ENCODE assay signal across 21 cellular contexts in genomic region chrX:37922926-37923325, GRCh38.
A peak's percentile ranks its signal among the peaks of the same experiment; 100 is the strongest.
DNase-seq lines count a peak whose midpoint lies in the region; ATAC-seq and TF ChIP-seq lines count a peak whose summit lies in the region.
"Had no signal": no experiment of that assay in that cellular context is flagged by ENCODE, and none has a peak within 500 bp of the region (broad histone marks: within the 10 kb centered on the region; RNA-seq: fewer than 3 reads in every experiment).

No MANE protein-coding gene starts in this region.

- ATAC-seq in body of pancreas, result no peak
- peak; percentile 82 for ATAC-seq in left colon
- ATAC-seq in GM21619 (IDR thresholded peaks at IDR 0.05; ENCODE audit: unreplicated experiment), result no peak
- no peak for ATAC-seq in HG02678 (IDR thresholded peaks at IDR 0.05; ENCODE audit: unreplicated experiment)

- POLR2A ChIA-PET in HEK293 (lab: Yijun Ruan, JAX), result interaction anchor here (0.5 kb wide), 1 partner anchor 190 kb away, joined by 3 read pairs; no protein-coding TSS in a partner anchor

- H3K36me3 ChIP-seq in HEK293 (ENCODE audit: control insufficient read depth in 2 of 2, insufficient read depth in 1 of 2, low read length in 2 of 2), result peaks cover 0 to 8% of the 10 kb centered on the region in 2 experiments; a peak in 1 of 3 replicates
- H3K36me3 ChIP-seq in body of pancreas (replicated peaks in 1 of 2; ENCODE audit: insufficient read depth in 1 of 2, low read depth in 2 of 2), result no peaks in the 10 kb centered on the region
- no peaks in the 10 kb centered on the region for H3K36me3 ChIP-seq in hepatocyte (replicated peaks; ENCODE audit: insufficient read depth, low read depth)
- H3K36me3 ChIP-seq: HAP-1, Peyer's patch had no signal

- 36 to 54% methylated on average over 1 of the region's 1 CpG for WGBS in body of pancreas, 2 donors
- WGBS in hepatocyte (ENCODE audit: low lambda C conversion rate, missing lambda C conversion rate), result 36% methylated on average over 1 of the region's 1 CpG

- no peak for TF ChIP-seq POLR2A in body of pancreas (IDR thresholded peaks at IDR 0.05)

- H3K9me3 ChIP-seq in HEK293 (ENCODE audit: control insufficient read depth, insufficient read depth, low read depth, low read length) (no peaks in the 10 kb centered on the region), body of pancreas (no peaks in the 10 kb centered on the region), hepatocyte (ENCODE audit: low read depth) (no peaks in the 10 kb centered on the region)
- H3K9me3 ChIP-seq: Peyer's patch, SK-N-SH had no signal

- H3K27me3 ChIP-seq in body of pancreas (no peaks in the 10 kb centered on the region), hepatocyte (no peaks in the 10 kb centered on the region)
- H3K27me3 ChIP-seq: Peyer's patch had no signal

- H3K4me1 ChIP-seq in HEK293 (ENCODE audit: control insufficient read depth, insufficient read depth, low read length), result no peaks in the 10 kb centered on the region
- H3K4me1 ChIP-seq in body of pancreas, result no peaks in the 10 kb centered on the region
- no peaks in the 10 kb centered on the region for H3K4me1 ChIP-seq in hepatocyte (ENCODE audit: insufficient read depth)
- H3K4me1 ChIP-seq: HAP-1, Peyer's patch had no signal

- no peaks in the 10 kb centered on the region for H4K20me1 ChIP-seq in hepatocyte (ENCODE audit: insufficient read depth, poor library complexity, severe bottlenecking)

- H3K27ac ChIP-seq in HEK293 (ENCODE audit: extremely low read depth, low read depth, low read length) (no peak overlapping the region), body of pancreas (no peak overlapping the region), hepatocyte (no peak overlapping the region)
- H3K27ac ChIP-seq: HL-60, Peyer's patch had no signal

- H3K4me3 ChIP-seq in HEK293 (ENCODE audit: low read depth, low read length) (no peak overlapping the region), body of pancreas (no peak overlapping the region), hepatocyte (no peak overlapping the region)
- H3K4me3 ChIP-seq: HAP-1, Peyer's patch had no signal

- no peak overlapping the region for H3K4me2 ChIP-seq in hepatocyte
- H3K4me2 ChIP-seq: SK-N-SH had no signal

- in situ Hi-C loops in SK-MEL-5 (cut with HindIII; ENCODE audit: low pct_unique_long_range_greater_than_20kb, low sequenced_read_pairs), result no loop called here

- CTCF ChIA-PET in HEK293 (lab: Yijun Ruan, JAX), result interaction anchor here (1.0 to 2.5 kb wide), 2 partner anchors 244 to 252 kb away, joined by 3 to 15 read pairs; no protein-coding TSS in a partner anchor

- intact Hi-C loops in body of pancreas (cut with DNase I), result loop anchor here (10.0 kb wide), 1 partner anchor 242 kb away; no protein-coding TSS in a partner anchor
- intact Hi-C loops in left colon (cut with DNase I, micrococcal nuclease), result loop anchor here in 1 of 2 donors (10.0 kb wide), 1 partner anchor 232 kb away; no protein-coding TSS in a partner anchor

- DNase-seq in SK-MEL-5 (ENCODE audit: low read depth, low spot score), result peak; percentile 56
- DNase-seq in body of pancreas, result peak; percentile 10 to 29 (median 20)
- DNase-seq in left colon, result peak; percentile 38 to 49
- DNase-seq in epidermal melanocyte (ENCODE audit: insufficient read length, low spot score), result no peak
- no peak for DNase-seq in hepatocyte (ENCODE audit: low spot score)
- DNase-seq: ACHN; AML-193; CD4-positive, CD25-positive, alpha-beta regulatory T cell; NCI-H1417 treated with DMSO at 0.1 percent for 48 hours; NCI-H2029 treated with DMSO at 0.1 percent for 48 hours; NCI-H2171 treated with DMSO at 0.1 percent for 48 hours; NCI-H510A; NCI-H82; Right ventricle myocardium superior; SK-N-SH had no signal

- no peaks in the 10 kb centered on the region for H3K79me2 ChIP-seq in hepatocyte

- no peak overlapping the region for H2AFZ ChIP-seq in hepatocyte

- TF ChIP-seq CTCF in HEK293 (tag by site-specific recombination; IDR thresholded peaks at IDR 0.05) (no peak), body of pancreas (IDR thresholded peaks at IDR 0.05) (no peak), hepatocyte (IDR thresholded peaks at IDR 0.05; ENCODE audit: poor library complexity) (no peak)

- no peaks in the 10 kb centered on the region for H3K9me2 ChIP-seq in hepatocyte (replicated peaks; ENCODE audit: insufficient read depth)
- H3K9me2 ChIP-seq: SK-N-SH had no signal

TF ChIP-seq in HEK293, 187 proteins besides CTCF, POLR2A, EP300 and RAD21:
- no peak for TF ChIP-seq PBX3 (CRISPR knock-in tag; IDR thresholded peaks at IDR 0.05)
- TF ChIP-seq ZBTB26 (tag by site-specific recombination; optimal IDR thresholded peaks at IDR 0.05), result no peak
- TF ChIP-seq ZNF830 (tag by site-specific recombination; IDR thresholded peaks at IDR 0.05; ENCODE audit: low read depth), result no peak
- peak; percentile 36 for TF ChIP-seq SETDB1 (IDR thresholded peaks at IDR 0.05; ENCODE audit: insufficient read length, low read length)
- no peak for TF ChIP-seq ZNF350 (tag by site-specific recombination; IDR thresholded peaks at IDR 0.05)
- no peak for TF ChIP-seq OSR2 (tag by site-specific recombination; IDR thresholded peaks at IDR 0.05)

Comparison
In these comparisons a context has a peak if more than half of its experiments do, and no peak if none do; other contexts are left out.
1. DNase-seq: peak in SK-MEL-5 (single experiment), body of pancreas (4 of 4) and left colon (2 of 2); none in epidermal melanocyte (single experiment) and hepatocyte (single experiment).